In genomic region chr15:95988574-95988887, GRCh38 we compare ENCODE assay signal across 1 cellular context.
TF ChIP-seq lines count a peak whose summit lies in the region.

No MANE protein-coding gene starts in this region.

TF ChIP-seq in GM23338, 12 proteins besides CTCF, POLR2A, EP300 and RAD21:
- TF ChIP-seq, protein P1, sequence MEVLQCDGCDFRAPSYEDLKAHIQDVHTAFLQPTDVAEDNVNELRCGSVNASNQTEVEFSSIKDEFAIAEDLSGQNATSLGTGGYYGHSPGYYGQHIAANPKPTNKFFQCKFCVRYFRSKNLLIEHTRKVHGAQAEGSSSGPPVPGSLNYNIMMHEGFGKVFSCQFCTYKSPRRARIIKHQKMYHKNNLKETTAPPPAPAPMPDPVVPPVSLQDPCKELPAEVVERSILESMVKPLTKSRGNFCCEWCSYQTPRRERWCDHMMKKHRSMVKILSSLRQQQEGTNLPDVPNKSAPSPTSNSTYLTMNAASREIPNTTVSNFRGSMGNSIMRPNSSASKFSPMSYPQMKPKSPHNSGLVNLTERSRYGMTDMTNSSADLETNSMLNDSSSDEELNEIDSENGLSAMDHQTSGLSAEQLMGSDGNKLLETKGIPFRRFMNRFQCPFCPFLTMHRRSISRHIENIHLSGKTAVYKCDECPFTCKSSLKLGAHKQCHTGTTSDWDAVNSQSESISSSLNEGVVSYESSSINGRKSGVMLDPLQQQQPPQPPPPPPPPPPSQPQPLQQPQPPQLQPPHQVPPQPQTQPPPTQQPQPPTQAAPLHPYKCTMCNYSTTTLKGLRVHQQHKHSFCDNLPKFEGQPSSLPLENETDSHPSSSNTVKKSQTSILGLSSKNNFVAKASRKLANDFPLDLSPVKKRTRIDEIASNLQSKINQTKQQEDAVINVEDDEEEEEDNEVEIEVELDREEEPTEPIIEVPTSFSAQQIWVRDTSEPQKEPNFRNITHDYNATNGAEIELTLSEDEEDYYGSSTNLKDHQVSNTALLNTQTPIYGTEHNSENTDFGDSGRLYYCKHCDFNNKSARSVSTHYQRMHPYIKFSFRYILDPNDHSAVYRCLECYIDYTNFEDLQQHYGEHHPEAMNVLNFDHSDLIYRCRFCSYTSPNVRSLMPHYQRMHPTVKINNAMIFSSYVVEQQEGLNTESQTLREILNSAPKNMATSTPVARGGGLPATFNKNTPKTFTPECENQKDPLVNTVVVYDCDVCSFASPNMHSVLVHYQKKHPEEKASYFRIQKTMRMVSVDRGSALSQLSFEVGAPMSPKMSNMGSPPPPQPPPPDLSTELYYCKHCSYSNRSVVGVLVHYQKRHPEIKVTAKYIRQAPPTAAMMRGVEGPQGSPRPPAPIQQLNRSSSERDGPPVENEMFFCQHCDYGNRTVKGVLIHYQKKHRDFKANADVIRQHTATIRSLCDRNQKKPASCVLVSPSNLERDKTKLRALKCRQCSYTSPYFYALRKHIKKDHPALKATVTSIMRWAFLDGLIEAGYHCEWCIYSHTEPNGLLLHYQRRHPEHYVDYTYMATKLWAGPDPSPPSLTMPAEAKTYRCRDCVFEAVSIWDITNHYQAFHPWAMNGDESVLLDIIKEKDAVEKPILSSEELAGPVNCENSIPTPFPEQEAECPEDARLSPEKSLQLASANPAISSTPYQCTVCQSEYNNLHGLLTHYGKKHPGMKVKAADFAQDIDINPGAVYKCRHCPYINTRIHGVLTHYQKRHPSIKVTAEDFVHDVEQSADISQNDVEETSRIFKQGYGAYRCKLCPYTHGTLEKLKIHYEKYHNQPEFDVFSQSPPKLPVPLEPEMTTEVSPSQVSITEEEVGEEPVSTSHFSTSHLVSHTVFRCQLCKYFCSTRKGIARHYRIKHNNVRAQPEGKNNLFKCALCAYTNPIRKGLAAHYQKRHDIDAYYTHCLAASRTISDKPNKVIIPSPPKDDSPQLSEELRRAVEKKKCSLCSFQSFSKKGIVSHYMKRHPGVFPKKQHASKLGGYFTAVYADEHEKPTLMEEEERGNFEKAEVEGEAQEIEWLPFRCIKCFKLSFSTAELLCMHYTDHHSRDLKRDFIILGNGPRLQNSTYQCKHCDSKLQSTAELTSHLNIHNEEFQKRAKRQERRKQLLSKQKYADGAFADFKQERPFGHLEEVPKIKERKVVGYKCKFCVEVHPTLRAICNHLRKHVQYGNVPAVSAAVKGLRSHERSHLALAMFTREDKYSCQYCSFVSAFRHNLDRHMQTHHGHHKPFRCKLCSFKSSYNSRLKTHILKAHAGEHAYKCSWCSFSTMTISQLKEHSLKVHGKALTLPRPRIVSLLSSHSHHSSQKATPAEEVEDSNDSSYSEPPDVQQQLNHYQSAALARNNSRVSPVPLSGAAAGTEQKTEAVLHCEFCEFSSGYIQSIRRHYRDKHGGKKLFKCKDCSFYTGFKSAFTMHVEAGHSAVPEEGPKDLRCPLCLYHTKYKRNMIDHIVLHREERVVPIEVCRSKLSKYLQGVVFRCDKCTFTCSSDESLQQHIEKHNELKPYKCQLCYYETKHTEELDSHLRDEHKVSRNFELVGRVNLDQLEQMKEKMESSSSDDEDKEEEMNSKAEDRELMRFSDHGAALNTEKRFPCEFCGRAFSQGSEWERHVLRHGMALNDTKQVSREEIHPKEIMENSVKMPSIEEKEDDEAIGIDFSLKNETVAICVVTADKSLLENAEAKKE (CRISPR knock-in tag; IDR thresholded peaks at IDR 0.05): no peak
- TF ChIP-seq POLR2AphosphoS5 (IDR thresholded peaks at IDR 0.05; ENCODE audit: low read depth): no peak
